9 cellular contexts compared by ENCODE assay signal in genomic region chr16:30741461-30741914, GRCh38. TPM values are rescaled to one million over a fixed set of nuclear protein-coding genes. Genes with fewer than 3 reads are reported as not detected.
DNase-seq lines count a peak whose midpoint lies in the region; ATAC-seq and TF ChIP-seq lines count a peak whose summit lies in the region.
"Had no signal": no experiment of that assay in that cellular context is flagged by ENCODE, and none has a peak within 500 bp of the region (broad histone marks: within the 10 kb centered on the region; RNA-seq: fewer than 3 reads in every experiment).

No MANE protein-coding gene starts in this region.

- TF ChIP-seq CTCF in adrenal gland (IDR thresholded peaks at IDR 0.05) (no peak), thyroid gland (IDR thresholded peaks at IDR 0.05) (peak in 1 of 6 experiments; percentile 8)

- H3K9me3 Mint-ChIP-seq in naive thymus-derived CD4-positive, alpha-beta T cell, result no peaks in the 10 kb centered on the region

- DNase-seq in SIG-M5 treated with dmso at 0.1 percent for 504 hours (lab: John Stamatoyannopoulos, UW; ENCODE audit: unreplicated experiment) (peak; percentile 64), SIG-M5 (lab: John Stamatoyannopoulos, UW) (no peak), adrenal gland (peak; percentile 51 to 88 (median 84)), iris pigment epithelial cell (ENCODE audit: low read depth) (peak; percentile 93), thyroid gland (peak; percentile 89 to 90), NCI-H748 (lab: John Stamatoyannopoulos, UW; ENCODE audit: unreplicated experiment) (no peak)
- DNase-seq in naive thymus-derived CD4-positive, alpha-beta T cell, result no peak
- DNase-seq: glutamatergic neuron had no signal

- H3K27me3 ChIP-seq in adrenal gland (no peaks in the 10 kb centered on the region), thyroid gland (no peaks in the 10 kb centered on the region)
- H3K27me3 ChIP-seq in naive thymus-derived CD4-positive, alpha-beta T cell (ENCODE audit: control insufficient read depth in 2 of 2, insufficient read depth in 2 of 2, low read length in 2 of 2), result no peaks in the 10 kb centered on the region

- H3K27ac ChIP-seq in adrenal gland (peak overlapping the region; percentile 11 to 84 (median 77)), thyroid gland (peak overlapping the region; percentile 93 to 95 (median 94))
- H3K27ac ChIP-seq in naive thymus-derived CD4-positive, alpha-beta T cell (ENCODE audit: low read depth, low read length), result no peak overlapping the region

- H3K36me3 Mint-ChIP-seq in naive thymus-derived CD4-positive, alpha-beta T cell, result peaks cover 7 to 32% (median 19%) of the 10 kb centered on the region in 5 donors

- peaks cover 6 to 19% (median 9%) of the 10 kb centered on the region in 7 donors for H3K4me1 Mint-ChIP-seq in naive thymus-derived CD4-positive, alpha-beta T cell

- POLR2A ChIA-PET in naive thymus-derived CD4-positive, alpha-beta T cell (lab: Charles Lee), result no interaction called here

- H3K36me3 ChIP-seq in adrenal gland (replicated peaks in 1 of 2) (peaks cover 0 to 47% of the 10 kb centered on the region in 2 donors), thyroid gland (peaks cover 35 to 37% of the 10 kb centered on the region in 2 donors)
- peaks cover 7 to 57% (median 10%) of the 10 kb centered on the region in 3 experiments for H3K36me3 ChIP-seq in naive thymus-derived CD4-positive, alpha-beta T cell (ENCODE audit: control insufficient read depth in 2 of 3, insufficient read depth in 3 of 3, low read length in 3 of 3)

- no peaks in the 10 kb centered on the region for H3K27me3 Mint-ChIP-seq in naive thymus-derived CD4-positive, alpha-beta T cell

- no peaks in the 10 kb centered on the region for H3K9me3 ChIP-seq in adrenal gland (replicated peaks in 1 of 3)
- no peaks in the 10 kb centered on the region for H3K9me3 ChIP-seq in thyroid gland
- H3K9me3 ChIP-seq in naive thymus-derived CD4-positive, alpha-beta T cell (ENCODE audit: control insufficient read depth in 2 of 3, low read length in 3 of 3), result no peaks in the 10 kb centered on the region

- no peak for ATAC-seq in naive thymus-derived CD4-positive, alpha-beta T cell
- no peak for ATAC-seq in HG02981 (IDR thresholded peaks at IDR 0.05; ENCODE audit: unreplicated experiment)

- intact Hi-C loops in adrenal gland (cut with DNase I), result no loop called here
- intact Hi-C loops in thyroid gland (cut with DNase I), result no loop called here
- intact Hi-C loops in naive thymus-derived CD4-positive, alpha-beta T cell (cut with micrococcal nuclease), result no loop called here

- peaks cover 10 to 23% of the 10 kb centered on the region in 2 donors for H3K4me1 ChIP-seq in adrenal gland (replicated peaks in 1 of 2)
- H3K4me1 ChIP-seq in thyroid gland, result peaks cover 25 to 34% of the 10 kb centered on the region in 2 donors
- no peaks in the 10 kb centered on the region for H3K4me1 ChIP-seq in naive thymus-derived CD4-positive, alpha-beta T cell (ENCODE audit: control insufficient read depth in 2 of 2, insufficient read depth in 2 of 2, low read length in 2 of 2)

- H3K4me3 ChIP-seq in adrenal gland, result no peak overlapping the region
- no peak overlapping the region for H3K4me3 ChIP-seq in thyroid gland (replicated peaks in 1 of 3)
- no peak overlapping the region for H3K4me3 ChIP-seq in naive thymus-derived CD4-positive, alpha-beta T cell (ENCODE audit: low read length)

- peak in 1 of 2 donors; percentile 46 for TF ChIP-seq POLR2A in adrenal gland (IDR thresholded peaks at IDR 0.05)
- TF ChIP-seq POLR2A in thyroid gland (IDR thresholded peaks at IDR 0.05), result peak in 1 of 2 donors; percentile 71

- H3K4me3 Mint-ChIP-seq in naive thymus-derived CD4-positive, alpha-beta T cell, result no peak overlapping the region

- CTCF ChIA-PET in naive thymus-derived CD4-positive, alpha-beta T cell (lab: Charles Lee), result no interaction called here

- H3K27ac Mint-ChIP-seq in naive thymus-derived CD4-positive, alpha-beta T cell, result peak overlapping the region in 3 of 9 donors; percentile 4 to 71 (median 55)

- WGBS in adrenal gland, 4 donors, result 33 to 48% (median 40%) methylated on average over 3 to 6 of the region's 6 CpGs
- 60 to 71% methylated on average over 5 to 6 of the region's 6 CpGs for WGBS in thyroid gland, 2 donors

RNA-seq across cellular contexts. Expression of gene PHKG2, which starts 6.7 kb away (rescaled TPM):
- total RNA-seq in adrenal gland, result 10 to 100 TPM; 25.4 to 48.3 (median 35.1) TPM
- 10 to 100 TPM; 18.7 to 82.8 (median 58.5) TPM for polyA plus RNA-seq in adrenal gland
- total RNA-seq in thyroid gland, result 10 to 100 TPM; 28.1 to 52.8 (median 42.3) TPM
- 10 to 100 TPM; 33.2 to 57.8 (median 46.7) TPM for total RNA-seq in naive thymus-derived CD4-positive, alpha-beta T cell
- 10 to 100 TPM; 37.2 to 43.5 TPM for polyA plus RNA-seq in naive thymus-derived CD4-positive, alpha-beta T cell

RNA-seq across cellular contexts. Expression of gene CFAP119, which starts 20.4 kb away (rescaled TPM):
- total RNA-seq in adrenal gland (10 to 100 TPM in 2 of 8 donors, 1 to 10 TPM in 6; 2.3 to 12.8 (median 7.4) TPM), thyroid gland (10 to 100 TPM in 3 of 4 donors, 1 to 10 TPM in 1; 9.6 to 24.7 (median 15.5) TPM)
- 10 to 100 TPM in 2 of 3 donors, 1 to 10 TPM in 1; 6.3 to 37.6 (median 24.6) TPM for polyA plus RNA-seq in adrenal gland
- total RNA-seq in naive thymus-derived CD4-positive, alpha-beta T cell, result 1 to 10 TPM; 2.3 to 5.9 (median 2.9) TPM
- under 1 TPM; 0.41 to 0.63 TPM for polyA plus RNA-seq in naive thymus-derived CD4-positive, alpha-beta T cell

RNA-seq across cellular contexts. Expression of gene RNF40, which starts 20.6 kb away (rescaled TPM):
- total RNA-seq in adrenal gland, result 100 to 1,000 TPM in 7 of 8 donors, 10 to 100 TPM in 1; 86.9 to 164 (median 109) TPM
- polyA plus RNA-seq in adrenal gland, result 100 to 1,000 TPM; 121 to 143 (median 137) TPM
- 100 to 1,000 TPM; 105 to 147 (median 113) TPM for total RNA-seq in thyroid gland
- total RNA-seq in naive thymus-derived CD4-positive, alpha-beta T cell, result 100 to 1,000 TPM in 3 of 5 experiments, 10 to 100 TPM in 2; 68.7 to 122 (median 114) TPM
- polyA plus RNA-seq in naive thymus-derived CD4-positive, alpha-beta T cell, result 10 to 100 TPM; 19.4 to 50.7 TPM

RNA-seq across cellular contexts. Expression of gene SRCAP, which starts 42.5 kb away (rescaled TPM):
- 10 to 100 TPM; 22.5 to 82.4 (median 50.6) TPM for total RNA-seq in adrenal gland
- polyA plus RNA-seq in adrenal gland, result 10 to 100 TPM in 2 of 3 donors, 1 to 10 TPM in 1; 3.7 to 48.1 (median 19.7) TPM
- 10 to 100 TPM; 32.9 to 57.7 (median 50.7) TPM for total RNA-seq in thyroid gland
- total RNA-seq in naive thymus-derived CD4-positive, alpha-beta T cell, result 100 to 1,000 TPM in 2 of 5 experiments, 10 to 100 TPM in 3; 82.6 to 111 (median 97.5) TPM
- 10 to 100 TPM; 11.8 to 40.5 TPM for polyA plus RNA-seq in naive thymus-derived CD4-positive, alpha-beta T cell

RNA-seq across cellular contexts. Expression of gene ZNF629, which starts 45.5 kb away (rescaled TPM):
- total RNA-seq in adrenal gland (10 to 100 TPM; 19.5 to 27.0 (median 24.3) TPM), thyroid gland (10 to 100 TPM; 14.5 to 26.7 (median 19.0) TPM)
- polyA plus RNA-seq in adrenal gland, result 10 to 100 TPM in 2 of 3 donors, 1 to 10 TPM in 1; 7.9 to 14.7 (median 13.6) TPM
- total RNA-seq in naive thymus-derived CD4-positive, alpha-beta T cell, result 10 to 100 TPM in 1 of 5 experiments, 1 to 10 TPM in 4; 2.4 to 11.1 (median 4.2) TPM
- polyA plus RNA-seq in naive thymus-derived CD4-positive, alpha-beta T cell, result 1 to 10 TPM in 1 of 2 donors, under 1 TPM in 1; 0.66 to 3.1 TPM

Comparison
In these comparisons a context has a peak if more than half of its experiments do, and no peak if none do; other contexts are left out.
1. DNase-seq: peak in SIG-M5 treated with dmso at 0.1 percent for 504 hours (single experiment), adrenal gland (7 of 7), iris pigment epithelial cell (single experiment) and thyroid gland (2 of 2); none in SIG-M5 (single experiment), naive thymus-derived CD4-positive, alpha-beta T cell (0 of 9) and NCI-H748 (single experiment).